Comparison of ENCODE assay signal across 8 cellular contexts in genomic region chr7:148697950-148698396, GRCh38. TPM values are rescaled to one million over a fixed set of nuclear protein-coding genes. Genes with fewer than 3 reads are reported as not detected.
DNase-seq lines count a peak whose midpoint lies in the region; ATAC-seq, FAIRE-seq and TF ChIP-seq lines count a peak whose summit lies in the region.

No MANE protein-coding gene starts in this region.

- peak overlapping the region; percentile 88 for H3K27ac Mint-ChIP-seq in mesothelial cell of epicardium

- H3K27me3 ChIP-seq in bronchial epithelial cell (ENCODE audit: control insufficient read depth, insufficient read depth, low read length): no peaks in the 10 kb centered on the region

- no peaks in the 10 kb centered on the region for H3K27me3 Mint-ChIP-seq in mesothelial cell of epicardium (ENCODE audit: low read depth)

- peak; percentile 16 for ATAC-seq in GM19395 (IDR thresholded peaks at IDR 0.05; ENCODE audit: unreplicated experiment)

- H3K9me3 Mint-ChIP-seq in mesothelial cell of epicardium: no peaks in the 10 kb centered on the region

- no peaks in the 10 kb centered on the region for H3K36me3 ChIP-seq in bronchial epithelial cell (ENCODE audit: control insufficient read depth, insufficient read depth, low read length)

- peak overlapping the region; percentile 79 for H3K4me3 ChIP-seq in bronchial epithelial cell (ENCODE audit: low read depth, low read length)

- no peak for FAIRE-seq in bronchial epithelial cell (lab: Jason Lieb, UNC)

- H3K4me3 Mint-ChIP-seq in mesothelial cell of epicardium: peak overlapping the region; percentile 83

- DNase-seq in AG08396 (ENCODE audit: low spot score): peak; percentile 11
- peak; percentile 25 for DNase-seq in NCI-H1092 (lab: John Stamatoyannopoulos, UW)
- no peak for DNase-seq in bronchial epithelial cell (ENCODE audit: low read depth)
- DNase-seq in mesothelial cell of epicardium (ENCODE audit: low spot score in 2 of 2, unreplicated experiment in 2 of 2): no peak
- DNase-seq in ureter (ENCODE audit: low spot score): peak; percentile 46
- no peak for DNase-seq in SKM-1 (lab: John Stamatoyannopoulos, UW; ENCODE audit: unreplicated experiment)
- no peak for DNase-seq in NCI-H1436 treated with DMSO at 0.1 percent for 48 hours (lab: John Stamatoyannopoulos, UW)

- H3K36me3 Mint-ChIP-seq in mesothelial cell of epicardium: no peaks in the 10 kb centered on the region

- H3K4me1 Mint-ChIP-seq in mesothelial cell of epicardium: peaks cover 39% of the 10 kb centered on the region

- no peak for TF ChIP-seq CTCF in bronchial epithelial cell (IDR thresholded peaks at IDR 0.05; ENCODE audit: insufficient read depth, low read length, severe bottlenecking)
- no peak for TF ChIP-seq CTCF in mesothelial cell of epicardium (IDR thresholded peaks at IDR 0.05; ENCODE audit: unreplicated experiment)

RNA-seq across cellular contexts. Expression of gene CUL1, which starts 0.7 kb away (rescaled TPM):
- total RNA-seq in bronchial epithelial cell (40.5 and 41.3 TPM in 2 replicates), mesothelial cell of epicardium (60.3 to 63.6 TPM (median 60.9 TPM) in 3 replicates), ureter (48.4 TPM)

Comparison
In these comparisons a context has a peak if more than half of its experiments do, and no peak if none do; other contexts are left out.
1. DNase-seq: peak in AG08396 (single experiment), NCI-H1092 (single experiment) and ureter (single experiment); none in bronchial epithelial cell (single experiment), mesothelial cell of epicardium (0 of 2), SKM-1 (single experiment) and NCI-H1436 treated with DMSO at 0.1 percent for 48 hours (single experiment).